8 cellular contexts compared by ENCODE assay signal in the genomic region with DNA sequence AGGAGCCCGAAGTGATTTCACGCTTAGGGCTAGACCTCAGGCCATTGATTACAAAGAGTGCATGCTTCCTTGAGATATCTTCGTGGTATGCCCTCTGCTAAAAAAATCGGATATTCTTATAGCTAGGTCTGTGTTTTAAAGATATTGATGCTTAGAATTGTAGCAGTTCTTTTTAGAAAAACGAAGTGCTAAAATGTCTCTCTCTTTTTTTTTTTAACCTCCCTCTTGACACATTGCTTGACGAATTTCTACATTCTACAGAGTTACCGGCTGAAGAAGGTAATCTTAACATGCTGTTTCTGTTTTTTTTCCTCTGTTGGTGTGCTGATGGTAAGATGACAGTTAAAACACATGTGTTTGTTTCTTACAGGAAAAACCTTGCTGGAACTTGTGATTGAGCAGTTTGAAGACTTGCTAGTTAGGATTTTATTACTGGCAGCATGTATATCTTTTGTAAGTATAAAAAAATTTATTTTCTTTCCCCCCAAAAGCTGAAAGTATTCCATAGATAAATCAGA. TPM values are rescaled to one million over a fixed set of nuclear protein-coding genes. Genes with fewer than 3 reads are reported as not detected.
DNase-seq lines count a peak whose midpoint lies in the region; ATAC-seq and TF ChIP-seq lines count a peak whose summit lies in the region.

No MANE protein-coding gene starts in this region.

- TF ChIP-seq CTCF in fibroblast of pulmonary artery (IDR thresholded peaks at IDR 0.05; ENCODE audit: low read length, missing control alignments) = no peak
- no peak for TF ChIP-seq CTCF in GM10248 (IDR thresholded peaks at IDR 0.05; ENCODE audit: control extremely low read depth, extremely low read depth, low read depth, missing control alignments)

- H3K9me3 ChIP-seq in GM23248 (ENCODE audit: low read depth) = no peaks in the 10 kb centered on the region
- no peaks in the 10 kb centered on the region for H3K9me3 ChIP-seq in SJCRH30 (replicated peaks)

- peaks cover 41% of the 10 kb centered on the region for H3F3A ChIP-seq in GM23248 (ENCODE audit: insufficient read depth)

- POLR2A ChIA-PET in GM10248 (lab: Yijun Ruan, JAX) = interaction anchor here (0.5 kb wide), 1 partner anchor 29 kb away, joined by 4 read pairs; no protein-coding TSS in a partner anchor

- DNase-seq in GM23248 (no peak), SJCRH30 (no peak), fibroblast of pulmonary artery (ENCODE audit: low read depth) (no peak), GM10248 (ENCODE audit: extremely low spot score) (no peak), DMS153 treated with DMSO at 0.1 percent for 48 hours (lab: John Stamatoyannopoulos, UW; ENCODE audit: unreplicated experiment) (no peak), C1 segment of cervical spinal cord (lab: John Stamatoyannopoulos, UW) (no peak)

- CTCF ChIA-PET in GM10248 (lab: Yijun Ruan, JAX) = interaction anchor here (0.9 to 2.5 kb wide), 3 partner anchors 29 to 149 kb away, joined by 3 to 8 read pairs (median 4); no protein-coding TSS in a partner anchor

- H3K27ac ChIP-seq in GM23248 (peak overlapping the region; percentile 89), SJCRH30 (peak overlapping the region; percentile 94), skin epidermis (peak overlapping the region in 20 of 21 experiments; percentile 97 to 100 (median 99))

- peak overlapping the region; percentile 96 for H3K4me2 ChIP-seq in GM23248 (ENCODE audit: unreplicated experiment)

- in situ Hi-C loops in GM23248 (cut with MboI) = no loop called here

- H3K9me2 ChIP-seq in GM23248 (ENCODE audit: insufficient read depth) = no peaks in the 10 kb centered on the region

- H3K4me3 ChIP-seq in GM23248 (peak overlapping the region; percentile 90), SJCRH30 (peak overlapping the region; percentile 89), fibroblast of pulmonary artery (replicated peaks; ENCODE audit: low read depth, low read length) (peak overlapping the region; percentile 77), skin epidermis (peak overlapping the region; percentile 85 to 97 (median 92))

- H3K4me1 ChIP-seq in GM23248 (ENCODE audit: insufficient read depth) (peaks cover 46% of the 10 kb centered on the region), SJCRH30 (peaks cover 14% of the 10 kb centered on the region)

- peaks cover 25% of the 10 kb centered on the region for H3K36me3 ChIP-seq in GM23248 (ENCODE audit: low read depth)
- H3K36me3 ChIP-seq in SJCRH30 = peaks cover 44% of the 10 kb centered on the region

- 0% methylated on average over 7 of the region's 7 CpGs for WGBS in GM23248 (ENCODE audit: low coverage in 1 of 2, low lambda C conversion rate in 2 of 2, missing lambda C conversion rate in 2 of 2), 2 experiments

- H3K9ac ChIP-seq in GM23248 = peak overlapping the region; percentile 97

- no peak for ATAC-seq in HG03457 (IDR thresholded peaks at IDR 0.05; ENCODE audit: unreplicated experiment)

- no peak overlapping the region for H2AFZ ChIP-seq in GM23248

- H3K27me3 ChIP-seq in GM23248 (replicated peaks; ENCODE audit: insufficient read depth) (no peaks in the 10 kb centered on the region), SJCRH30 (no peaks in the 10 kb centered on the region)

- peaks cover 59% of the 10 kb centered on the region for H3K79me2 ChIP-seq in GM23248 (ENCODE audit: insufficient read depth)

- peaks cover 23% of the 10 kb centered on the region for H4K20me1 ChIP-seq in GM23248 (ENCODE audit: insufficient read depth)

RNA-seq across cellular contexts. Expression of a gene that starts 1.4 kb away (rescaled TPM):
- 142 and 148 TPM in 2 replicates for total RNA-seq in GM23248 (2014; rRNA removed; shearing (Covaris generic))
- 28.7 and 29.5 TPM in 2 replicates for polyA plus RNA-seq in GM23248 (2016; fragmentation: Nextera tagmentation; extraction: Ambion mirVana)
- total RNA-seq in SJCRH30 (2014; rRNA removed; shearing (Covaris generic)) = 164 and 166 TPM in 2 replicates
